9 cellular contexts compared by ENCODE assay signal in genomic region chr5:55923873-55924500, GRCh38.
DNase-seq lines count a peak whose midpoint lies in the region.
"Had no signal": no experiment of that assay in that cellular context is flagged by ENCODE, and none has a peak within 500 bp of the region (broad histone marks: within the 10 kb centered on the region; RNA-seq: fewer than 3 reads in every experiment).

No MANE protein-coding gene starts in this region.

- no peaks in the 10 kb centered on the region for H3K36me3 Mint-ChIP-seq in CD4-positive, alpha-beta memory T cell
- no peaks in the 10 kb centered on the region for H3K36me3 Mint-ChIP-seq in activated T-helper 1 cell treated with anti-CD3 and anti-CD28 coated beads, Interleukin-12 subunit alpha, Interleukin-12 subunit beta, Interleukin-2, Interleukin-4 antibody, amounts not matched to agents 30 ng/mL and 10 ng/mL and 1 ng/mL, durations not matched to agents 14 hours and 24 hours and 36 hours (ENCODE audit: low read depth)

- no peak overlapping the region for H3K9ac ChIP-seq in BLaER1

- no peak for DNase-seq in CD4-positive, alpha-beta memory T cell
- no peak for DNase-seq in activated T-helper 1 cell treated with anti-CD3 and anti-CD28 coated beads, Interleukin-12 subunit alpha, Interleukin-12 subunit beta, Interleukin-2, Interleukin-4 antibody, amounts not matched to agents 30 ng/mL and 10 ng/mL and 1 ng/mL, durations not matched to agents 14 hours and 24 hours and 36 hours (ENCODE audit: low spot score)
- DNase-seq in NCI-H1092 treated with DMSO at 0.1 percent for 48 hours (lab: John Stamatoyannopoulos, UW) = no peak
- DNase-seq in NCI-H187 treated with DMSO at 0.1 percent for 48 hours (lab: John Stamatoyannopoulos, UW) = no peak
- DNase-seq in pons (ENCODE audit: low spot score) = no peak
- DNase-seq: NCI-H2107 had no signal

- H3K27me3 ChIP-seq in BLaER1 = no peaks in the 10 kb centered on the region
- no peaks in the 10 kb centered on the region for H3K27me3 ChIP-seq in CD4-positive, alpha-beta memory T cell (ENCODE audit: insufficient read depth, low read length)
- no peaks in the 10 kb centered on the region for H3K27me3 ChIP-seq in muscle layer of duodenum (ENCODE audit: low read depth, low read length)

- intact Hi-C loops in CD4-positive, alpha-beta memory T cell (cut with micrococcal nuclease) = no loop called here
- intact Hi-C loops in activated T-helper 1 cell treated with anti-CD3 and anti-CD28 coated beads, Interleukin-12 subunit alpha, Interleukin-12 subunit beta, Interleukin-2, Interleukin-4 antibody, amounts not matched to agents 30 ng/mL and 10 ng/mL and 1 ng/mL, durations not matched to agents 14 hours and 24 hours and 36 hours (cut with micrococcal nuclease) = loop anchor here (2.0 to 5.0 kb wide), 3 partner anchors 21 to 752 kb away; partner anchors contain the start of genes CDC20B and SLC38A9

- H3K4me2 ChIP-seq in BLaER1 = peak overlapping the region; percentile 90

- H3K27me3 Mint-ChIP-seq in CD4-positive, alpha-beta memory T cell = no peaks in the 10 kb centered on the region
- peaks cover 1% of the 10 kb centered on the region for H3K27me3 Mint-ChIP-seq in activated T-helper 1 cell treated with anti-CD3 and anti-CD28 coated beads, Interleukin-12 subunit alpha, Interleukin-12 subunit beta, Interleukin-2, Interleukin-4 antibody, amounts not matched to agents 30 ng/mL and 10 ng/mL and 1 ng/mL, durations not matched to agents 14 hours and 24 hours and 36 hours (ENCODE audit: insufficient read depth)

- POLR2A ChIA-PET in CD4-positive, alpha-beta memory T cell (lab: Charles Lee; ENCODE audit: partially characterized antibody) = interaction anchor here (1.0 to 1.3 kb wide), 2 partner anchors 8 to 263 kb away, joined by 3 read pairs; no protein-coding TSS in a partner anchor

- peak overlapping the region in 2 of 7 donors; percentile 3 to 86 for H3K27ac Mint-ChIP-seq in CD4-positive, alpha-beta memory T cell
- H3K27ac Mint-ChIP-seq in activated T-helper 1 cell treated with anti-CD3 and anti-CD28 coated beads, Interleukin-12 subunit alpha, Interleukin-12 subunit beta, Interleukin-2, Interleukin-4 antibody, amounts not matched to agents 30 ng/mL and 10 ng/mL and 1 ng/mL, durations not matched to agents 14 hours and 24 hours and 36 hours = no peak overlapping the region

- H3K4me3 Mint-ChIP-seq in CD4-positive, alpha-beta memory T cell = peak overlapping the region; percentile 92 to 98 (median 96)
- H3K4me3 Mint-ChIP-seq in activated T-helper 1 cell treated with anti-CD3 and anti-CD28 coated beads, Interleukin-12 subunit alpha, Interleukin-12 subunit beta, Interleukin-2, Interleukin-4 antibody, amounts not matched to agents 30 ng/mL and 10 ng/mL and 1 ng/mL, durations not matched to agents 14 hours and 24 hours and 36 hours = peak overlapping the region; percentile 82

- no peaks in the 10 kb centered on the region for H4K20me1 ChIP-seq in BLaER1

- H3K27ac ChIP-seq in BLaER1 (no peak overlapping the region), muscle layer of duodenum (ENCODE audit: low read length) (no peak overlapping the region)
- H3K27ac ChIP-seq in CD4-positive, alpha-beta memory T cell (ENCODE audit: low read depth, low read length) = no peak overlapping the region

- H3K9me3 ChIP-seq in BLaER1 = no peaks in the 10 kb centered on the region
- H3K9me3 ChIP-seq in CD4-positive, alpha-beta memory T cell (ENCODE audit: control insufficient read depth in 1 of 2, low read length in 2 of 2) = no peaks in the 10 kb centered on the region
- H3K9me3 ChIP-seq in muscle layer of duodenum (ENCODE audit: control insufficient read depth in 1 of 2, low read length in 2 of 2) = no peaks in the 10 kb centered on the region
- H3K9me3 ChIP-seq: gastroesophageal sphincter had no signal

- H3K9me3 Mint-ChIP-seq in CD4-positive, alpha-beta memory T cell = peaks cover 0 to 2% (median 0%) of the 10 kb centered on the region in 8 donors
- H3K9me3 Mint-ChIP-seq in activated T-helper 1 cell treated with anti-CD3 and anti-CD28 coated beads, Interleukin-12 subunit alpha, Interleukin-12 subunit beta, Interleukin-2, Interleukin-4 antibody, amounts not matched to agents 30 ng/mL and 10 ng/mL and 1 ng/mL, durations not matched to agents 14 hours and 24 hours and 36 hours = no peaks in the 10 kb centered on the region

- H3K4me3 ChIP-seq in BLaER1 = no peak overlapping the region
- no peak overlapping the region for H3K4me3 ChIP-seq in CD4-positive, alpha-beta memory T cell (ENCODE audit: low read length in 2 of 2)
- peak overlapping the region; percentile 47 to 51 for H3K4me3 ChIP-seq in muscle layer of duodenum (ENCODE audit: low read depth in 1 of 2, low read length in 2 of 2)

- peaks cover 11 to 27% (median 17%) of the 10 kb centered on the region in 4 donors for H3K4me1 Mint-ChIP-seq in CD4-positive, alpha-beta memory T cell
- H3K4me1 Mint-ChIP-seq in activated T-helper 1 cell treated with anti-CD3 and anti-CD28 coated beads, Interleukin-12 subunit alpha, Interleukin-12 subunit beta, Interleukin-2, Interleukin-4 antibody, amounts not matched to agents 30 ng/mL and 10 ng/mL and 1 ng/mL, durations not matched to agents 14 hours and 24 hours and 36 hours (ENCODE audit: low read depth) = peaks cover 33% of the 10 kb centered on the region

- CTCF ChIA-PET in CD4-positive, alpha-beta memory T cell (lab: Charles Lee; ENCODE audit: partially characterized antibody) = interaction anchor here (1.0 to 3.2 kb wide), 3 partner anchors 10 to 231 kb away, joined by 3 to 21 read pairs (median 4); no protein-coding TSS in a partner anchor

- H3K4me1 ChIP-seq in BLaER1 (peaks cover 23% of the 10 kb centered on the region), muscle layer of duodenum (ENCODE audit: control insufficient read depth in 1 of 2, insufficient read depth in 2 of 2, low read length in 2 of 2) (peaks cover 0 to 3% of the 10 kb centered on the region in 2 donors)
- H3K4me1 ChIP-seq in CD4-positive, alpha-beta memory T cell (ENCODE audit: insufficient read depth, low read length) = peaks cover 22% of the 10 kb centered on the region
- H3K4me1 ChIP-seq: gastroesophageal sphincter had no signal

- H3K36me3 ChIP-seq in BLaER1 (no peaks in the 10 kb centered on the region), muscle layer of duodenum (ENCODE audit: control insufficient read depth in 1 of 2, insufficient read depth in 2 of 2, low read length in 2 of 2) (no peaks in the 10 kb centered on the region)
- H3K36me3 ChIP-seq in CD4-positive, alpha-beta memory T cell (ENCODE audit: insufficient read depth, low read length) = no peaks in the 10 kb centered on the region
- H3K36me3 ChIP-seq: gastroesophageal sphincter had no signal

Comparison
In these comparisons a context has a peak if more than half of its experiments do, and no peak if none do; other contexts are left out.
1. H3K4me3 ChIP-seq: peak in muscle layer of duodenum (2 of 2); none in BLaER1 (single experiment) and CD4-positive, alpha-beta memory T cell (0 of 2).